18 cellular contexts compared by ENCODE assay signal in genomic region chr12:76311796-76312195, GRCh38. TPM values are rescaled to one million over a fixed set of nuclear protein-coding genes. Genes with fewer than 3 reads are reported as not detected.
DNase-seq lines count a peak whose midpoint lies in the region; ATAC-seq, FAIRE-seq and TF ChIP-seq lines count a peak whose summit lies in the region.
"Had no signal": no experiment of that assay in that cellular context is flagged by ENCODE, and none has a peak within 500 bp of the region (broad histone marks: within the 10 kb centered on the region; RNA-seq: fewer than 3 reads in every experiment).

No MANE protein-coding gene starts in this region.

- H3K9ac ChIP-seq in HepG2 (ENCODE audit: insufficient read depth, low read depth, low read length) = no peak overlapping the region

- no TSS peak for BruUV-seq in HepG2 (replicated peaks; lab: Mats Ljungman, UMichigan)

- H3K27me3 ChIP-seq in osteoblast (ENCODE audit: insufficient read depth, low read length) = no peaks in the 10 kb centered on the region
- H3K27me3 ChIP-seq in heart right ventricle = peaks cover 0 to 13% (median 0%) of the 10 kb centered on the region in 7 donors
- peaks cover 0 to 10% of the 10 kb centered on the region in 2 experiments; a peak in 2 of 5 replicates for H3K27me3 ChIP-seq in HepG2 (ENCODE audit: control insufficient read depth in 1 of 2, insufficient read depth in 2 of 2, low read length in 2 of 2)

- intact Hi-C loops in heart right ventricle (cut with DNase I) = no loop called here
- intact Hi-C loops in HepG2 (cut with micrococcal nuclease; ENCODE audit: unreplicated experiment) = no loop called here

- FAIRE-seq in HepG2 (lab: Jason Lieb, UNC) = no peak

- no peak for TF ChIP-seq RAD21 in HepG2 (CRISPR knock-in tag; IDR thresholded peaks at IDR 0.05)

- H3K36me3 ChIP-seq in osteoblast (ENCODE audit: insufficient read depth, low read length) (no peaks in the 10 kb centered on the region), heart right ventricle (no peaks in the 10 kb centered on the region), HepG2 (replicated peaks in 1 of 2; ENCODE audit: control insufficient read depth in 1 of 2, insufficient read depth in 2 of 2, low read length in 2 of 2) (no peaks in the 10 kb centered on the region)
- H3K36me3 ChIP-seq: left lung had no signal

- in situ Hi-C loops in HepG2 (cut with HindIII; ENCODE audit: extremely low pct_ligation_motif_present, low pct_unique_long_range_greater_than_20kb) = no loop called here

- no peaks in the 10 kb centered on the region for H3K79me2 ChIP-seq in osteoblast (ENCODE audit: insufficient read depth, low read length)
- H3K79me2 ChIP-seq in HepG2 (ENCODE audit: insufficient read depth, low read length) = no peaks in the 10 kb centered on the region

- no peak for TF ChIP-seq POLR2A in HepG2 (IDR thresholded peaks at IDR 0.05; ENCODE audit: insufficient read depth in 1 of 2, low read depth in 2 of 2, low read length in 2 of 2)

- H3K4me3 ChIP-seq in osteoblast (ENCODE audit: insufficient read depth, low read length) (no peak overlapping the region), heart right ventricle (no peak overlapping the region), HepG2 (replicated peaks in 1 of 3; ENCODE audit: insufficient read depth in 1 of 3, low read depth in 2 of 3, low read length in 3 of 3) (no peak overlapping the region)
- H3K4me3 ChIP-seq: left lung had no signal

- DNase-seq in COLO829 (ENCODE audit: low spot score) (peak; percentile 46), RPMI7951 (ENCODE audit: low read depth) (peak; percentile 56), fibroblast of gingiva (ENCODE audit: low read depth) (peak; percentile 73), osteoblast (ENCODE audit: insufficient read length, low spot score, missing footprints) (peak; percentile 69), T1000 (lab: John Stamatoyannopoulos, UW) (no peak), heart right ventricle (no peak), HepG2 (ENCODE audit: low spot score) (no peak)
- DNase-seq: activated CD8-positive, alpha-beta T cell treated with anti-CD3 and anti-CD28 coated beads, Interleukin-2, amount 10 ng/mL, durations not matched to agents 7 days and 5 days; C1 segment of cervical spinal cord; cortex of kidney; DMS153; left lung; NCI-H2029; NCI-H69; RPMI8226; stimulated activated naive CD8-positive, alpha-beta T cell treated with anti-CD3 and anti-CD28 coated beads, Interleukin-15, amount 100 ng/mL, for 72 hours had no signal

- CTCF ChIA-PET in HepG2 (lab: Yijun Ruan, JAX; ENCODE audit: low intra/inter-chr PET ratio, low total read pairs) = no interaction called here

- no peak for TF ChIP-seq EP300 in HepG2 (IDR thresholded peaks at IDR 0.05; ENCODE audit: low read depth in 2 of 2, low read length in 2 of 2)
- TF ChIP-seq EP300 in HepG2 (CRISPR knock-in tag; IDR thresholded peaks at IDR 0.05; ENCODE audit: borderline replicate concordance) = no peak

- POLR2A ChIA-PET in HepG2 (lab: Yijun Ruan, JAX) = no interaction called here

- H2AFZ ChIP-seq in osteoblast (ENCODE audit: low read length) (peak overlapping the region; percentile 53), HepG2 (ENCODE audit: low read length) (no peak overlapping the region)

- no peaks in the 10 kb centered on the region for H4K20me1 ChIP-seq in osteoblast (ENCODE audit: insufficient read depth, low read length)
- H4K20me1 ChIP-seq in HepG2 (ENCODE audit: insufficient read depth, low read length) = no peaks in the 10 kb centered on the region

- ATAC-seq in heart right ventricle = no peak
- ATAC-seq in HG03520 (IDR thresholded peaks at IDR 0.05; ENCODE audit: unreplicated experiment) = no peak
- ATAC-seq in HepG2 = no peak
- ATAC-seq: activated CD8-positive, alpha-beta T cell treated with anti-CD3 and anti-CD28 coated beads, Interleukin-2, amount 10 ng/mL, durations not matched to agents 7 days and 5 days; left lung; stimulated activated naive CD8-positive, alpha-beta T cell treated with anti-CD3 and anti-CD28 coated beads, Interleukin-15, amount 100 ng/mL, for 72 hours had no signal

- H3K4me2 ChIP-seq in osteoblast (ENCODE audit: insufficient read depth, low read length) (peak overlapping the region; percentile 2), HepG2 (ENCODE audit: low read depth, low read length) (no peak overlapping the region)

- H3K27ac ChIP-seq in osteoblast (ENCODE audit: low read depth, low read length) = peak overlapping the region; percentile 5
- no peak overlapping the region for H3K27ac ChIP-seq in heart right ventricle
- no peak overlapping the region for H3K27ac ChIP-seq in HepG2 (ENCODE audit: extremely low read length, insufficient read depth, low read length)
- H3K27ac ChIP-seq: epithelial cell of prostate, left lung had no signal

- no peaks in the 10 kb centered on the region for H3K9me3 ChIP-seq in osteoblast (ENCODE audit: low read depth, low read length)
- H3K9me3 ChIP-seq in heart right ventricle = no peaks in the 10 kb centered on the region
- H3K9me3 ChIP-seq in HepG2 (ENCODE audit: low read length) = no peaks in the 10 kb centered on the region
- H3K9me3 ChIP-seq: left lung had no signal

- TF ChIP-seq CTCF in osteoblast (IDR thresholded peaks at IDR 0.05; ENCODE audit: extremely low read depth, low read depth, low read length) = no peak
- TF ChIP-seq CTCF in heart right ventricle (IDR thresholded peaks at IDR 0.05) = no peak
- no peak for TF ChIP-seq CTCF in HepG2 (CRISPR knock-in tag; IDR thresholded peaks at IDR 0.05)

- H3K4me1 ChIP-seq in osteoblast (ENCODE audit: insufficient read depth, low read length) (peaks cover 6% of the 10 kb centered on the region), heart right ventricle (no peaks in the 10 kb centered on the region), HepG2 (ENCODE audit: insufficient read depth, low read length) (no peaks in the 10 kb centered on the region)
- H3K4me1 ChIP-seq: left lung had no signal

- 83 to 95% methylated on average over 3 of the region's 3 CpGs for WGBS in heart right ventricle, 2 donors
- WGBS in HepG2 (ENCODE audit: low lambda C conversion rate) = 17% methylated on average over 3 of the region's 3 CpGs

TF ChIP-seq in HepG2, 621 proteins besides CTCF, POLR2A, EP300 and RAD21:
- no peak for TF ChIP-seq ZNF253 (CRISPR knock-in tag; IDR thresholded peaks at IDR 0.05; ENCODE audit: borderline replicate concordance)
- TF ChIP-seq ZNF7 (CRISPR knock-in tag; IDR thresholded peaks at IDR 0.05) = no peak
- TF ChIP-seq ZNF354B (CRISPR knock-in tag; IDR thresholded peaks at IDR 0.05) = no peak
- no peak for TF ChIP-seq MTF2 (CRISPR knock-in tag; IDR thresholded peaks at IDR 0.05; ENCODE audit: borderline replicate concordance)
- TF ChIP-seq ZMAT3 (CRISPR knock-in tag; conservative IDR thresholded peaks at IDR 0.05) = no peak
- no peak for TF ChIP-seq KMT2B (CRISPR knock-in tag; IDR thresholded peaks at IDR 0.05)
- no peak for TF ChIP-seq KDM2A (CRISPR knock-in tag; IDR thresholded peaks at IDR 0.05; ENCODE audit: borderline replicate concordance, low read depth)
TF ChIP-seq in HepG2: peak in this region for 0.

RNA-seq across cellular contexts. Expression of gene BBS10, which starts 36.4 kb away (rescaled TPM):
- total RNA-seq in RPMI7951 (2014; rRNA removed; shearing (Covaris generic)) = 13.9 and 17.9 TPM in 2 replicates
- total RNA-seq in osteoblast (9.8 and 11.8 TPM in 2 replicates), heart right ventricle (10 to 100 TPM in 3 of 10 donors, 1 to 10 TPM in 7; 5.6 to 11.0 (median 9.0) TPM), HepG2 (2016; rRNA removed; fragmentation: Illumina TruSeq; extraction: Trizol) (7.4 and 11.5 TPM in 2 replicates)
- polyA plus RNA-seq in heart right ventricle (1 to 10 TPM; 3.7 to 5.1 TPM), HepG2 (2011; rRNA removed) (4.5 and 4.9 TPM in 2 replicates)
- 0.79 and 0.91 TPM in 2 replicates for total RNA-seq in HepG2 (2016; cell fraction: cytosol; rRNA removed; fragmentation: Illumina TruSeq; extraction: Trizol; ENCODE audit: low read depth)
- total RNA-seq in HepG2 (2016; cell fraction: insoluble cytoplasmic fraction; rRNA removed; fragmentation: Illumina TruSeq; extraction: Trizol) = 8.2 and 11.6 TPM in 2 replicates
- 3.6 and 4.9 TPM in 2 replicates for total RNA-seq in HepG2 (2016; cell fraction: membrane; rRNA removed; fragmentation: Illumina TruSeq; extraction: Trizol)
- 6.6 and 8.6 TPM in 2 replicates for total RNA-seq in HepG2 (2016; cell fraction: nucleus; rRNA removed; fragmentation: Illumina TruSeq; extraction: Trizol)
- 1.6 and 3.0 TPM in 2 replicates for polyA plus RNA-seq in HepG2 (2011; cell fraction: cytosol; rRNA removed)
- polyA plus RNA-seq in HepG2 (2011; cell fraction: nucleus; rRNA removed) = 1.5 and 2.6 TPM in 2 replicates
- polyA plus RNA-seq in HepG2 (2012) = 5.6 and 5.8 TPM in 2 replicates
- polyA plus RNA-seq in HepG2 (2016; cell fraction: cytosol; fragmentation: Illumina TruSeq; extraction: Trizol; ENCODE audit: low read depth) = 0.46 and 0.57 TPM in 2 replicates
- polyA plus RNA-seq in HepG2 (2016; cell fraction: insoluble cytoplasmic fraction; fragmentation: Illumina TruSeq; extraction: Trizol; ENCODE audit: low read depth) = 9.0 and 11.2 TPM in 2 replicates
- 1.5 and 2.4 TPM in 2 replicates for polyA plus RNA-seq in HepG2 (2016; cell fraction: membrane; fragmentation: Illumina TruSeq; extraction: Trizol; ENCODE audit: low read depth)
- 9.2 and 9.4 TPM in 2 replicates for polyA plus RNA-seq in HepG2 (2016; cell fraction: nucleus; fragmentation: Illumina TruSeq; extraction: Trizol; ENCODE audit: insufficient read depth, low read depth)
- polyA minus RNA-seq in HepG2 (2011; rRNA and poly(A)+ RNA removed; ENCODE audit: low replicate concordance) = 1.4 and 2.2 TPM in 2 replicates
- polyA minus RNA-seq in HepG2 (2011; cell fraction: cytosol; rRNA and poly(A)+ RNA removed) = 4.0 and 5.0 TPM in 2 replicates
- polyA minus RNA-seq in HepG2 (2011; cell fraction: nucleus; rRNA and poly(A)+ RNA removed) = 7.1 and 8.7 TPM in 2 replicates

Comparison
In these comparisons a context has a peak if more than half of its experiments do, and no peak if none do; other contexts are left out.
1. DNase-seq: peak in COLO829 (single experiment), RPMI7951 (single experiment), fibroblast of gingiva (single experiment) and osteoblast (single experiment); none in T1000 (single experiment), heart right ventricle (0 of 2) and HepG2 (single experiment).